Comparison of ENCODE assay signal across 25 cellular contexts in genomic region chr16:85770741-85771140, GRCh38.
"Had no signal": no experiment of that assay in that cellular context is flagged by ENCODE, and none has a peak within 500 bp of the region (broad histone marks: within the 10 kb centered on the region; RNA-seq: fewer than 3 reads in every experiment).

No MANE protein-coding gene starts in this region.

- H3K27me3 ChIP-seq: neutrophil, pancreas, right lobe of liver, sigmoid colon, stomach, thyroid gland, tibial nerve, upper lobe of left lung, vagina had no signal

- H3K4me1 ChIP-seq: pancreas, psoas muscle, right lobe of liver, sigmoid colon, stomach, thyroid gland, tibial nerve, upper lobe of left lung, vagina had no signal

- DNase-seq: natural killer cell; nucleus accumbens; pancreas; psoas muscle; right cardiac atrium; right lobe of liver; sigmoid colon; small intestine; stimulated activated CD4-positive, alpha-beta T cell treated with anti-CD3 and anti-CD28 coated beads, Interleukin-15, amount 100 ng/mL, for 24 hours; stimulated activated CD4-positive, alpha-beta T cell treated with anti-CD3 and anti-CD28 coated beads, Interleukin-2, amount 100 ng/mL, for 24 hours; stimulated activated CD4-positive, alpha-beta T cell treated with anti-CD3 and anti-CD28 coated beads, Interleukin-2, amount 100 ng/mL, for 48 hours; stimulated activated CD4-positive, alpha-beta T cell treated with anti-CD3 and anti-CD28 coated beads, Interleukin-4, amount 100 ng/mL, for 24 hours; stimulated activated naive B cell treated with anti-CD40 and anti-IgM and Interleukin-4, amounts not matched to agents 10 μg/mL and 1 μg/mL and 100 μg/mL, for 72 hours; stimulated activated naive CD4-positive, alpha-beta T cell treated with Interleukin-2 at 50 U/mL for 16 hours; stomach; thyroid gland; trophoblast cell; upper lobe of left lung had no signal

- H3K9me3 Mint-ChIP-seq: natural killer cell; nephron; stimulated activated effector memory CD8-positive, alpha-beta T cell treated with anti-CD3 and anti-CD28 coated beads, Interleukin-12 subunit alpha, Interleukin-12 subunit beta, amount 100 ng/mL, for 72 hours; stimulated activated naive B cell treated with anti-CD40 and anti-IgM and Interleukin-4, amounts not matched to agents 10 μg/mL and 1 μg/mL and 100 μg/mL, for 72 hours; stimulated activated naive CD8-positive, alpha-beta T cell treated with anti-CD3 and anti-CD28 coated beads, Interleukin-15, Interleukin-2, amounts not matched to agents 100 ng/mL and 50 ng/mL, for 24 hours had no signal

- H3K27me3 Mint-ChIP-seq: stimulated activated naive CD8-positive, alpha-beta T cell treated with anti-CD3 and anti-CD28 coated beads, Interleukin-15, Interleukin-2, amounts not matched to agents 100 ng/mL and 50 ng/mL, for 24 hours had no signal

- H3K9me3 ChIP-seq: neutrophil, pancreas, psoas muscle, right lobe of liver, sigmoid colon, stomach, thoracic aorta, thyroid gland, tibial nerve, upper lobe of left lung, vagina had no signal

- H3K4me3 Mint-ChIP-seq: natural killer cell; nephron; stimulated activated effector memory CD8-positive, alpha-beta T cell treated with anti-CD3 and anti-CD28 coated beads, Interleukin-12 subunit alpha, Interleukin-12 subunit beta, amount 100 ng/mL, for 72 hours; stimulated activated naive B cell treated with anti-CD40 and anti-IgM and Interleukin-4, amounts not matched to agents 10 μg/mL and 1 μg/mL and 100 μg/mL, for 72 hours; stimulated activated naive CD8-positive, alpha-beta T cell treated with anti-CD3 and anti-CD28 coated beads, Interleukin-15, Interleukin-2, amounts not matched to agents 100 ng/mL and 50 ng/mL, for 24 hours had no signal

- H3K4me3 ChIP-seq: pancreas, psoas muscle, right lobe of liver, sigmoid colon, stomach, thoracic aorta, thyroid gland, tibial nerve, upper lobe of left lung, vagina had no signal

- H3K27ac Mint-ChIP-seq: natural killer cell; nephron; stimulated activated effector memory CD8-positive, alpha-beta T cell treated with anti-CD3 and anti-CD28 coated beads, Interleukin-12 subunit alpha, Interleukin-12 subunit beta, amount 100 ng/mL, for 72 hours; stimulated activated naive B cell treated with anti-CD40 and anti-IgM and Interleukin-4, amounts not matched to agents 10 μg/mL and 1 μg/mL and 100 μg/mL, for 72 hours; stimulated activated naive CD8-positive, alpha-beta T cell treated with anti-CD3 and anti-CD28 coated beads, Interleukin-15, Interleukin-2, amounts not matched to agents 100 ng/mL and 50 ng/mL, for 24 hours had no signal

- H3K36me3 Mint-ChIP-seq: natural killer cell had no signal

- H3K4me1 Mint-ChIP-seq: natural killer cell; nephron; stimulated activated effector memory CD8-positive, alpha-beta T cell treated with anti-CD3 and anti-CD28 coated beads, Interleukin-12 subunit alpha, Interleukin-12 subunit beta, amount 100 ng/mL, for 72 hours had no signal

- H3K36me3 ChIP-seq: pancreas, right lobe of liver, thyroid gland, vagina had no signal

- ATAC-seq: natural killer cell; pancreas; psoas muscle; right cardiac atrium; right lobe of liver; stimulated activated effector memory CD8-positive, alpha-beta T cell treated with anti-CD3 and anti-CD28 coated beads, Interleukin-12 subunit alpha, Interleukin-12 subunit beta, amount 100 ng/mL, for 72 hours; stimulated activated naive B cell treated with anti-CD40 and anti-IgM and Interleukin-4, amounts not matched to agents 10 μg/mL and 1 μg/mL and 100 μg/mL, for 72 hours had no signal

- H3K27ac ChIP-seq: neutrophil, pancreas, psoas muscle, right lobe of liver, sigmoid colon, stomach, thoracic aorta, thyroid gland, tibial nerve, upper lobe of left lung, vagina had no signal
